ENCODE assay signal across 9 cellular contexts in the genomic region with DNA sequence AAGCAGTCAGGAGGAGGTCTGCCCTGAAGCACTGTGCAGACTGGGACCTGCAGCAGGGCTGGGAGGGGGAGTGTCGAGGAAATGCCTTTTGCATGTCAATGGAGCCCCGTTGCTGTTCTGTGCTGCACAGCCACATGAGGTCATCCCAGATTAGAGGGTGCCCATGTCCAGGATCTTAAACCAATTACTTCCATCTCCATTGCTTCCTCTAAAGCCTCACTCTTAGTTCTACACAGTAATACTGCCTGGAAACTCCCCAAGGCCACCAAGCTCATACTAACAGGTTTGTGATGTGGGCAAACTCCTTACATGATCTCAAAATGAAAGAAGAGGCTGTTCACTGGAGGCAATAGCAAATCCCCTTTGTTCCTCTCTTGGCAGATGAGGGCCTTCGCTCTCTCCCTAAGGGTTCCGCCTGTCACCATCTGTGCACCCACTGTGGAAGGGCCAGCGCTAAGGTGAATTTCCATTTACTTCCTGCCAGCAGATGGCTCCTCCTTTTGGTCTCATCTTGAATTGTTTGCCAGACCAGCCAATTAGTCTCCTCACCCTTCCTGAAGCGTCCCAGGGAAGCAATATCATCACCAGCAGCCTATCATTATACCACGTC. TPM values are rescaled to one million over a fixed set of nuclear protein-coding genes. Genes with fewer than 3 reads are reported as not detected.
DNase-seq lines count a peak whose midpoint lies in the region; ATAC-seq, FAIRE-seq and TF ChIP-seq lines count a peak whose summit lies in the region.
"Had no signal": no experiment of that assay in that cellular context is flagged by ENCODE, and none has a peak within 500 bp of the region (broad histone marks: within the 10 kb centered on the region; RNA-seq: fewer than 3 reads in every experiment).

No MANE protein-coding gene starts in this region.

- no peak overlapping the region for H3K27ac Mint-ChIP-seq in activated CD4-positive, alpha-beta T cell treated with anti-CD3 and anti-CD28 coated beads, Interleukin-2, amount 10 ng/mL, durations not matched to agents 7 days and 5 days

- H4K20me1 ChIP-seq in GM12878 (ENCODE audit: control insufficient read depth, insufficient read depth) (no peaks in the 10 kb centered on the region), neural cell (ENCODE audit: insufficient read depth) (no peaks in the 10 kb centered on the region)

- CTCF ChIA-PET in GM12878 (lab: Yijun Ruan, JAX) (interaction anchor here (1.3 to 10.7 kb wide), 3 partner anchors 50 to 446 kb away, joined by 4 to 167 read pairs (median 6); no protein-coding TSS in a partner anchor), HEK293T (lab: Yijun Ruan, JAX) (interaction anchor here (0.5 kb wide), 1 partner anchor 108 kb away, joined by 3 read pairs; no protein-coding TSS in a partner anchor)
- CTCF ChIA-PET in activated CD4-positive, alpha-beta T cell treated with anti-CD3 and anti-CD28 coated beads, Interleukin-2, amount 10 ng/mL, durations not matched to agents 7 days and 5 days (lab: Charles Lee), result interaction anchor here (0.9 kb wide), 1 partner anchor 14 kb away, joined by 3 read pairs; no protein-coding TSS in a partner anchor

- peak; percentile 13 to 38 for ATAC-seq in activated CD4-positive, CD25-positive, alpha-beta regulatory T cell treated with anti-CD3 and anti-CD28 coated beads, Interleukin-2, amount 50 U/mL, for 24 hours
- ATAC-seq in GM12878, result peak; percentile 92

- TF ChIP-seq RAD21 in GM12878 (IDR thresholded peaks at IDR 0.05; ENCODE audit: insufficient read depth, low read depth, low read length), result peak; percentile 25; the same call in 1 of the 2 replicates
- TF ChIP-seq RAD21 in neural cell (conservative IDR thresholded peaks at IDR 0.05), result no peak

- H3K9ac ChIP-seq in HUES48 (ENCODE audit: low read depth, low read length) (no peak overlapping the region), GM12878 (ENCODE audit: control insufficient read depth, insufficient read depth, low read length) (no peak overlapping the region), neural cell (ENCODE audit: low read length) (no peak overlapping the region)

- no peak for TF ChIP-seq POLR2A in GM12878 (IDR thresholded peaks at IDR 0.05; ENCODE audit: low read depth, low read length)

- no peaks in the 10 kb centered on the region for H3K27me3 Mint-ChIP-seq in activated CD4-positive, alpha-beta T cell treated with anti-CD3 and anti-CD28 coated beads, Interleukin-2, amount 10 ng/mL, durations not matched to agents 7 days and 5 days

- no peak overlapping the region for H3K4me3 Mint-ChIP-seq in activated CD4-positive, alpha-beta T cell treated with anti-CD3 and anti-CD28 coated beads, Interleukin-2, amount 10 ng/mL, durations not matched to agents 7 days and 5 days
- H3K4me3 Mint-ChIP-seq: CD4-positive, CD25-positive, alpha-beta regulatory T cell had no signal

- H3K4me1 ChIP-seq in HUES48 (ENCODE audit: control insufficient read depth, insufficient read depth, low read length) (peaks cover 20% of the 10 kb centered on the region), GM12878 (ENCODE audit: control insufficient read depth, insufficient read depth, low read length) (peaks cover 6% of the 10 kb centered on the region)

- H3K4me3 ChIP-seq in HUES48 (ENCODE audit: low read depth, low read length), result no peak overlapping the region; the same call in 1 of the 2 replicates
- no peak overlapping the region for H3K4me3 ChIP-seq in GM12878
- H3K4me3 ChIP-seq in neural cell (ENCODE audit: low read length), result no peak overlapping the region

- H2AFZ ChIP-seq in GM12878 (ENCODE audit: control insufficient read depth, low read depth, low read length), result peak overlapping the region; percentile 67
- H2AFZ ChIP-seq in neural cell (ENCODE audit: low read depth, low read length), result no peak overlapping the region

- no peaks in the 10 kb centered on the region for H3K9me2 ChIP-seq in neural cell (ENCODE audit: insufficient read depth, low read length)

- RAD21 ChIA-PET in GM12878 (lab: Charles Lee; ENCODE audit: unreplicated experiment), result interaction anchor here (0.6 to 1.7 kb wide), 3 partner anchors 13 to 144 kb away, joined by 3 to 5 read pairs (median 3); no protein-coding TSS in a partner anchor

- H3K79me2 ChIP-seq in GM12878 (ENCODE audit: control insufficient read depth, insufficient read depth, low read length) (no peaks in the 10 kb centered on the region), neural cell (replicated peaks; ENCODE audit: insufficient read depth, low read length) (no peaks in the 10 kb centered on the region)

- intact Hi-C loops in GM12878 (cut with micrococcal nuclease; ENCODE audit: unreplicated experiment), result no loop called here

- no peaks in the 10 kb centered on the region for H3K36me3 Mint-ChIP-seq in activated CD4-positive, alpha-beta T cell treated with anti-CD3 and anti-CD28 coated beads, Interleukin-2, amount 10 ng/mL, durations not matched to agents 7 days and 5 days (ENCODE audit: low read depth)
- H3K36me3 Mint-ChIP-seq: CD4-positive, CD25-positive, alpha-beta regulatory T cell had no signal

- SMC1A ChIA-PET in GM12878 (lab: Charles Lee; ENCODE audit: uncharacterized antibody, unreplicated experiment), result interaction anchor here (1.2 to 1.4 kb wide), 2 partner anchors 143 to 145 kb away, joined by 5 to 8 read pairs; no protein-coding TSS in a partner anchor

- TF ChIP-seq EP300 in GM12878 (IDR thresholded peaks at IDR 0.05; ENCODE audit: borderline replicate concordance in 1 of 2, control insufficient read depth in 1 of 2, low read depth in 2 of 2, low read length in 2 of 2) (no peak), neural cell (conservative IDR thresholded peaks at IDR 0.05; ENCODE audit: poor library complexity, severe bottlenecking) (no peak)

- H3K27ac ChIP-seq in HUES48 (ENCODE audit: low read depth, low read length) (peak overlapping the region; percentile 66), GM12878 (ENCODE audit: control insufficient read depth, insufficient read depth) (no peak overlapping the region), neural cell (ENCODE audit: low read length) (no peak overlapping the region)

- H3K4me1 Mint-ChIP-seq in activated CD4-positive, alpha-beta T cell treated with anti-CD3 and anti-CD28 coated beads, Interleukin-2, amount 10 ng/mL, durations not matched to agents 7 days and 5 days, result peaks cover 20% of the 10 kb centered on the region

- H3K9me3 ChIP-seq in HUES48 (ENCODE audit: control insufficient read depth, insufficient read depth, low read length), result no peaks in the 10 kb centered on the region
- no peaks in the 10 kb centered on the region for H3K9me3 ChIP-seq in GM12878 (replicated peaks; ENCODE audit: control insufficient read depth, insufficient read depth, low read length)
- no peaks in the 10 kb centered on the region for H3K9me3 ChIP-seq in neural cell (ENCODE audit: low read length)

- no TSS peak for BruUV-seq in GM12878 (replicated peaks; lab: Mats Ljungman, UMichigan)

- 2% methylated on average over 7 of the region's 7 CpGs for WGBS in GM12878 (ENCODE audit: insufficient coverage, insufficient replicate concordance, low lambda C conversion rate, missing lambda C conversion rate)

- H3K36me3 ChIP-seq in HUES48 (ENCODE audit: control insufficient read depth, insufficient read depth, low read length) (no peaks in the 10 kb centered on the region), GM12878 (ENCODE audit: control insufficient read depth in 2 of 2, insufficient read depth in 2 of 2, low read length in 1 of 2) (no peaks in the 10 kb centered on the region), neural cell (ENCODE audit: insufficient read depth, low read length) (no peaks in the 10 kb centered on the region)

- H3K9me3 Mint-ChIP-seq in activated CD4-positive, alpha-beta T cell treated with anti-CD3 and anti-CD28 coated beads, Interleukin-2, amount 10 ng/mL, durations not matched to agents 7 days and 5 days, result no peaks in the 10 kb centered on the region
- H3K9me3 Mint-ChIP-seq: CD4-positive, CD25-positive, alpha-beta regulatory T cell had no signal

- H3K4me2 ChIP-seq in GM12878 (ENCODE audit: control insufficient read depth, insufficient read depth) (peak overlapping the region; percentile 19; the same call in 1 of the 2 replicates), neural cell (ENCODE audit: low read length) (no peak overlapping the region)

- H3F3A ChIP-seq in neural cell (ENCODE audit: insufficient read depth, low read length, poor library complexity, severe bottlenecking), result no peaks in the 10 kb centered on the region

- in situ Hi-C loops in GM12878 (cut with MboI), result no loop called here

- H3K27me3 ChIP-seq in HUES48 (ENCODE audit: control insufficient read depth, insufficient read depth, low read length), result no peaks in the 10 kb centered on the region
- peaks cover 0 to 2% of the 10 kb centered on the region in 2 experiments; a peak in 2 of 4 replicates for H3K27me3 ChIP-seq in GM12878 (replicated peaks in 1 of 2; ENCODE audit: control insufficient read depth in 2 of 2, insufficient read depth in 2 of 2, low read length in 1 of 2)
- no peaks in the 10 kb centered on the region for H3K27me3 ChIP-seq in neural cell (ENCODE audit: insufficient read depth, low read depth, low read length)

- FAIRE-seq in GM12878 (lab: Jason Lieb, UNC), result no peak

- POLR2A ChIA-PET in GM12878 (lab: Charles Lee), result interaction anchor here (1.0 kb wide), 1 partner anchor 145 kb away, joined by 3 read pairs; no protein-coding TSS in a partner anchor
- POLR2A ChIA-PET in HEK293T (lab: Yijun Ruan, JAX), result no interaction called here
- POLR2A ChIA-PET in activated CD4-positive, alpha-beta T cell treated with anti-CD3 and anti-CD28 coated beads, Interleukin-2, amount 10 ng/mL, durations not matched to agents 7 days and 5 days (lab: Charles Lee), result no interaction called here

- DNase-seq in activated CD4-positive, CD25-positive, alpha-beta regulatory T cell (lab: John Stamatoyannopoulos, UW), result no peak
- DNase-seq in GM12878 (ENCODE audit: low read depth, low spot score), result peak; percentile 17
- DNase-seq in HEK293T (ENCODE audit: extremely low spot score), result no peak
- no peak for DNase-seq in activated CD4-positive, alpha-beta T cell treated with anti-CD3 and anti-CD28 coated beads, Interleukin-2, amount 10 ng/mL, durations not matched to agents 7 days and 5 days
- no peak for DNase-seq in mesenteric fat pad (ENCODE audit: low spot score)
- DNase-seq: CD4-positive, CD25-positive, alpha-beta regulatory T cell had no signal

- TF ChIP-seq CTCF in GM12878 (IDR thresholded peaks at IDR 0.05 in 2 of 3, conservative IDR thresholded peaks at IDR 0.05 in 1 of 3; ENCODE audit: control insufficient read depth in 2 of 3, extremely low read depth in 1 of 3, insufficient read depth in 1 of 3, low read depth in 3 of 3, low read length in 3 of 3) (peak; percentile 20 to 37 (median 34); a peak in 3 of 6 replicates), neural cell (IDR thresholded peaks at IDR 0.05; ENCODE audit: poor library complexity, severe bottlenecking) (no peak)

RNA-seq across cellular contexts. Expression of a gene that starts 35.4 kb away (rescaled TPM):
- 71.3 and 74.8 TPM in 2 replicates for total RNA-seq in GM12878 (2013; cell fraction: nucleolus; rRNA removed)
- total RNA-seq in GM12878 (2014; rRNA removed), result 46.5 and 55.0 TPM in 2 replicates
- total RNA-seq in GM12878 (2014; rRNA removed; fragmentation: Illumina TruSeq; extraction: Trizol), result 63.1 and 63.4 TPM in 2 replicates
- 44.7 and 45.9 TPM in 2 replicates for total RNA-seq in GM12878 (2021)
- 52.2 TPM for polyA plus RNA-seq in GM12878 (2011; ENCODE audit: low read depth)
- 106 and 161 TPM in 2 replicates for polyA plus RNA-seq in GM12878 (2011; rRNA removed)
- polyA plus RNA-seq in GM12878 (2011; cell fraction: cytosol; rRNA removed), result 52.3 and 64.6 TPM in 2 replicates
- 90.6 and 95.0 TPM in 2 replicates for polyA plus RNA-seq in GM12878 (2011; cell fraction: nucleus; rRNA removed)
- polyA plus RNA-seq in GM12878 (2012), result 50.1 and 69.9 TPM in 2 replicates
- polyA plus RNA-seq in GM12878 (2014; fragmentation: Illumina TruSeq; extraction: Trizol), result 73.6 and 99.5 TPM in 2 replicates
- 10 to 100 TPM; 47.2 to 47.4 TPM for polyA plus RNA-seq in GM12878 (2014; fragmentation: Nextera tagmentation; extraction: Ambion mirVana)
- 47.6 and 51.3 TPM in 2 replicates for polyA plus RNA-seq in GM12878 (2014; rRNA removed)
- polyA plus RNA-seq in GM12878 (2016; fragmentation: Nextera tagmentation; extraction: Ambion mirVana), result 10 to 100 TPM; 43.9 to 45.9 TPM
- polyA minus RNA-seq in GM12878 (2011; rRNA and poly(A)+ RNA removed), result 66.8 and 77.6 TPM in 2 replicates
- 23.9 and 33.9 TPM in 2 replicates for polyA minus RNA-seq in GM12878 (2011; cell fraction: cytosol; rRNA and poly(A)+ RNA removed)
- polyA minus RNA-seq in GM12878 (2011; cell fraction: nucleus; rRNA and poly(A)+ RNA removed), result 34.6 and 40.8 TPM in 2 replicates
- polyA plus RNA-seq in neural cell, result 54.1 and 55.3 TPM in 2 replicates
- polyA minus RNA-seq in neural cell, result 36.3 and 42.8 TPM in 2 replicates
- total RNA-seq in activated CD4-positive, alpha-beta T cell treated with anti-CD3 and anti-CD28 coated beads, Interleukin-2, amount 10 ng/mL, durations not matched to agents 7 days and 5 days, result 10 to 100 TPM; 55.8 to 56.2 TPM
- total RNA-seq in mesenteric fat pad, result 47.0 TPM
